Comparison of ENCODE assay signal across 10 cellular contexts in the genomic region with DNA sequence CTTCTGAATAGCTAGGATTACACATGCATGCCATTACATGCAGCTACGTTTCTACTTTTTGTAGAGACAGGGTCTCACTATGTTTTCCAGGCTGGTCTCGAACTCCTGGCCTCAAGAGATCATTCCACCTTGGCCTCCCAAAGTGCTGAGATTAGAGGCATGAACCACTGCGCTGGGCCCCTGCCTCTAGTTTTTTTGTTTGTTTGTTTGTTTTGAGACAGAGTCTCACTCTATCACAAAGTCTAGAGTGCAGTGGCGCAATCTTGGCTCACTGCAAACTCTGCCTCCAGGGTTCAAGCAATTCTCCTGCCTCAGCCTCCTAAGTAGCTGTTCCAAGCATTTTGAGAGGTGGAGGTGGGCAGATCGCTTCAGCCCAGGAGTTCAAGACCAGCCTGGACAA. TPM values are rescaled to one million over a fixed set of nuclear protein-coding genes. Genes with fewer than 3 reads are reported as not detected.
"Had no signal": no experiment of that assay in that cellular context is flagged by ENCODE, and none has a peak within 500 bp of the region (broad histone marks: within the 10 kb centered on the region; RNA-seq: fewer than 3 reads in every experiment).

No MANE protein-coding gene starts in this region.

RNA-seq across cellular contexts. Expression of gene MPV17L, which starts 26.1 kb away (rescaled TPM):
- total RNA-seq: activated CD4-positive, alpha-beta memory T cell treated with anti-CD3 and anti-CD28 coated beads, Interleukin-2, amount 10 ng/mL, durations not matched to agents 7 days and 5 days; activated CD4-positive, alpha-beta T cell treated with anti-CD3 and anti-CD28 coated beads for 36 hours; activated CD4-positive, alpha-beta T cell treated with anti-CD3 and anti-CD28 coated beads, Interleukin-2, amount 10 ng/mL, durations not matched to agents 7 days and 5 days; activated CD8-positive, alpha-beta T cell treated with anti-CD3 and anti-CD28 coated beads, Interleukin-2, amount 10 ng/mL, durations not matched to agents 7 days and 5 days; activated naive CD4-positive, alpha-beta T cell treated with anti-CD3 and anti-CD28 coated beads for 36 hours; activated naive CD4-positive, alpha-beta T cell treated with anti-CD3 and anti-CD28 coated beads, Interleukin-2, amount 50 U/mL, for 72 hours; activated T-helper 17 cell treated with anti-CD3 and anti-CD28 coated beads, Interleukin-2, amount 50 U/mL, for 72 hours; T-helper 1 cell treated with Interleukin-12 subunit alpha and Interleukin-12 subunit beta and Interleukin-4 antibody, amounts not matched to agents 30 ng/mL and 1 ng/mL, for 36 hours; T-helper 17 cell; T-helper 2 cell treated with Interferon-gamma antibody and Interleukin-4, amounts not matched to agents 100 ng/mL and 5 ng/mL, for 36 hours had no signal
